ENCODE assay signal across 9 cellular contexts in genomic region chr1:97849350-97850339, GRCh38.
DNase-seq lines count a peak whose midpoint lies in the region; ATAC-seq and TF ChIP-seq lines count a peak whose summit lies in the region.
"Had no signal": no experiment of that assay in that cellular context is flagged by ENCODE, and none has a peak within 500 bp of the region (broad histone marks: within the 10 kb centered on the region; RNA-seq: fewer than 3 reads in every experiment).

No MANE protein-coding gene starts in this region.

- H3K27ac Mint-ChIP-seq in activated naive CD8-positive, alpha-beta T cell treated with anti-CD3 and anti-CD28 coated beads, Interleukin-2, amount 10 ng/mL, durations not matched to agents 7 days and 5 days: no peak overlapping the region
- peak overlapping the region in 3 of 6 donors; percentile 16 to 60 (median 59) for H3K27ac Mint-ChIP-seq in naive B cell

- peak; percentile 92 for DNase-seq in A673 (ENCODE audit: low spot score)
- no peak for DNase-seq in activated naive CD8-positive, alpha-beta T cell treated with anti-CD3 and anti-CD28 coated beads, Interleukin-2, amount 10 ng/mL, durations not matched to agents 7 days and 5 days
- peak; percentile 3 for DNase-seq in naive B cell
- DNase-seq in NCI-H2171 treated with DMSO at 0.1 percent for 48 hours (lab: John Stamatoyannopoulos, UW): no peak
- no peak for DNase-seq in effector CD8-positive, alpha-beta T cell (lab: John Stamatoyannopoulos, UW)
- no peak for DNase-seq in C1 segment of cervical spinal cord (lab: John Stamatoyannopoulos, UW)

- peak overlapping the region; percentile 74 for H3K27ac ChIP-seq in A673 (ENCODE audit: low read depth, low read length, poor library complexity, severe bottlenecking)
- H3K27ac ChIP-seq: thoracic aorta had no signal

- H3K4me3 ChIP-seq in A673 (ENCODE audit: low read depth, low read length, poor library complexity, severe bottlenecking): peak overlapping the region; percentile 3
- H3K4me3 ChIP-seq in Loucy (ENCODE audit: low read length, poor library complexity, severe bottlenecking): peak overlapping the region; percentile 72
- H3K4me3 ChIP-seq: thoracic aorta had no signal

- TF ChIP-seq CTCF in A673 (conservative IDR thresholded peaks at IDR 0.05; ENCODE audit: low read depth, low read length): no peak
- no peak for TF ChIP-seq CTCF in Loucy (conservative IDR thresholded peaks at IDR 0.05; ENCODE audit: low read length)

- peaks cover 7% of the 10 kb centered on the region for H3K4me1 Mint-ChIP-seq in activated naive CD8-positive, alpha-beta T cell treated with anti-CD3 and anti-CD28 coated beads, Interleukin-2, amount 10 ng/mL, durations not matched to agents 7 days and 5 days
- peaks cover 4 to 26% (median 15%) of the 10 kb centered on the region in 3 donors for H3K4me1 Mint-ChIP-seq in naive B cell

- H3K4me1 ChIP-seq in A673 (ENCODE audit: insufficient read depth, low read length, poor library complexity, severe bottlenecking) (peaks cover 36% of the 10 kb centered on the region), Loucy (ENCODE audit: insufficient read depth, low read length, poor library complexity, severe bottlenecking) (peaks cover 61% of the 10 kb centered on the region)

- H3K27me3 Mint-ChIP-seq in activated naive CD8-positive, alpha-beta T cell treated with anti-CD3 and anti-CD28 coated beads, Interleukin-2, amount 10 ng/mL, durations not matched to agents 7 days and 5 days: no peaks in the 10 kb centered on the region
- no peaks in the 10 kb centered on the region for H3K27me3 Mint-ChIP-seq in naive B cell

- POLR2A ChIA-PET in A673 (lab: Charles Lee; ENCODE audit: low non-redundant PET): no interaction called here
- POLR2A ChIA-PET in activated naive CD8-positive, alpha-beta T cell treated with anti-CD3 and anti-CD28 coated beads, Interleukin-2, amount 10 ng/mL, durations not matched to agents 7 days and 5 days (lab: Charles Lee): no interaction called here

- H3K4me2 ChIP-seq in Loucy (ENCODE audit: low read depth, low read length, poor library complexity, severe bottlenecking): peak overlapping the region; percentile 81

- no peaks in the 10 kb centered on the region for H4K20me1 ChIP-seq in Loucy (ENCODE audit: insufficient read depth, low read length, poor library complexity, severe bottlenecking)

- H3K4me3 Mint-ChIP-seq in activated naive CD8-positive, alpha-beta T cell treated with anti-CD3 and anti-CD28 coated beads, Interleukin-2, amount 10 ng/mL, durations not matched to agents 7 days and 5 days: peak overlapping the region; percentile 25
- peak overlapping the region in 6 of 8 donors; percentile 42 to 80 (median 62) for H3K4me3 Mint-ChIP-seq in naive B cell

- H3K27me3 ChIP-seq in A673 (replicated peaks; ENCODE audit: insufficient read depth, low read depth, low read length, poor library complexity) (no peaks in the 10 kb centered on the region), Loucy (ENCODE audit: insufficient read depth, low read length, poor library complexity, severe bottlenecking) (no peaks in the 10 kb centered on the region)

- H2AFZ ChIP-seq in Loucy (ENCODE audit: low read length): no peak overlapping the region

- H3K36me3 ChIP-seq in A673 (ENCODE audit: insufficient read depth, low read length, poor library complexity, severe bottlenecking): no peaks in the 10 kb centered on the region
- peaks cover 21% of the 10 kb centered on the region; the same call in 1 of the 2 replicates for H3K36me3 ChIP-seq in Loucy (ENCODE audit: insufficient read depth, low read length)
- H3K36me3 ChIP-seq: thoracic aorta had no signal

- intact Hi-C loops in A673 (cut with micrococcal nuclease; ENCODE audit: unreplicated experiment): no loop called here

- H3K9me3 ChIP-seq in A673 (ENCODE audit: low read depth, low read length, poor library complexity, severe bottlenecking): no peaks in the 10 kb centered on the region
- peaks cover 16% of the 10 kb centered on the region; the same call in 1 of the 2 replicates for H3K9me3 ChIP-seq in Loucy (ENCODE audit: insufficient read depth, low read depth, low read length)
- H3K9me3 ChIP-seq: thoracic aorta had no signal

- no peaks in the 10 kb centered on the region for H3K9me2 ChIP-seq in Loucy (replicated peaks; ENCODE audit: low read depth, low read length)

- 0 out of 2 replicates have a peak, but pooled peaks cover 2% of the 10 kb centered on the region for H3F3A ChIP-seq in Loucy (ENCODE audit: low read depth)

- no TSS peak for BruUV-seq in A673 (replicated peaks; lab: Mats Ljungman, UMichigan)

- ATAC-seq in GM18519 (IDR thresholded peaks at IDR 0.05; ENCODE audit: low FRiP score, unreplicated experiment) (peak; percentile 53), naive B cell (ENCODE audit: low read depth in 2 of 2) (peak; percentile 29 to 41)
- peak; percentile 39 for ATAC-seq in activated naive CD8-positive, alpha-beta T cell treated with anti-CD3 and anti-CD28 coated beads, Interleukin-2, amount 10 ng/mL, durations not matched to agents 7 days and 5 days (ENCODE audit: low read depth)

- peaks cover 4% of the 10 kb centered on the region for H3K9me3 Mint-ChIP-seq in activated naive CD8-positive, alpha-beta T cell treated with anti-CD3 and anti-CD28 coated beads, Interleukin-2, amount 10 ng/mL, durations not matched to agents 7 days and 5 days
- peaks cover 0 to 3% (median 0%) of the 10 kb centered on the region in 7 donors for H3K9me3 Mint-ChIP-seq in naive B cell

- peak overlapping the region; percentile 80 for H3K9ac ChIP-seq in Loucy (ENCODE audit: low read depth, low read length, poor library complexity, severe bottlenecking)

- peaks cover 11% of the 10 kb centered on the region for H3K36me3 Mint-ChIP-seq in activated naive CD8-positive, alpha-beta T cell treated with anti-CD3 and anti-CD28 coated beads, Interleukin-2, amount 10 ng/mL, durations not matched to agents 7 days and 5 days
- H3K36me3 Mint-ChIP-seq in naive B cell: no peaks in the 10 kb centered on the region

- peaks cover 7% of the 10 kb centered on the region for H3K79me2 ChIP-seq in Loucy (ENCODE audit: insufficient read depth, low read length)

- CTCF ChIA-PET in A673 (lab: Charles Lee): interaction anchor here (0.6 kb wide), 1 partner anchor 621 kb away, joined by 4 read pairs; no protein-coding TSS in a partner anchor

Comparison
In these comparisons a context has a peak if more than half of its experiments do, and no peak if none do; other contexts are left out.
1. DNase-seq: peak in A673 (single experiment) and naive B cell (single experiment); none in activated naive CD8-positive, alpha-beta T cell treated with anti-CD3 and anti-CD28 coated beads, Interleukin-2, amount 10 ng/mL, durations not matched to agents 7 days and 5 days (single experiment), NCI-H2171 treated with DMSO at 0.1 percent for 48 hours (single experiment), effector CD8-positive, alpha-beta T cell (single experiment) and C1 segment of cervical spinal cord (0 of 14).
2. Peak in every context shown above with its lines, with median percentiles within 50 percentile points of each other: ATAC-seq.